In genomic region chr1:42690477-42691156, GRCh38 we compare ENCODE assay signal across 12 cellular contexts. TPM values are rescaled to one million over a fixed set of nuclear protein-coding genes. Genes with fewer than 3 reads are reported as not detected.
DNase-seq lines count a peak whose midpoint lies in the region; ATAC-seq, FAIRE-seq and TF ChIP-seq lines count a peak whose summit lies in the region.
"Had no signal": no experiment of that assay in that cellular context is flagged by ENCODE, and none has a peak within 500 bp of the region (broad histone marks: within the 10 kb centered on the region; RNA-seq: fewer than 3 reads in every experiment).

No MANE protein-coding gene starts in this region.

- no peak overlapping the region for H3K9ac ChIP-seq in SU-DHL-6 (ENCODE audit: low read length)

- no peak overlapping the region for H2AFZ ChIP-seq in SU-DHL-6 (ENCODE audit: low read depth, low read length, severe bottlenecking)

- TF ChIP-seq EP300 in A549 (IDR thresholded peaks at IDR 0.05) = no peak

- H3K79me2 ChIP-seq in SU-DHL-6 (ENCODE audit: insufficient read depth, low read length) = peaks cover 100% of the 10 kb centered on the region

- H3F3A ChIP-seq in SU-DHL-6 (ENCODE audit: insufficient read depth) = peaks cover 36% of the 10 kb centered on the region; the same call in 1 of the 2 replicates

- WGBS in A549 (ENCODE audit: missing lambda C conversion rate) = 67% methylated on average over 1 of the region's 1 CpG
- WGBS in aorta, 2 donors = 75 to 88% methylated on average over 1 of the region's 1 CpG

- CTCF ChIA-PET in A549 (lab: Yijun Ruan, JAX) = interaction anchor here (1.2 to 1.3 kb wide), 2 partner anchors 8 to 26 kb away, joined by 3 to 4 read pairs; partner anchors contain the start of gene YBX1

- intact Hi-C loops in aorta (cut with DNase I) = no loop called here

- 0 out of 3 replicates have a peak overlapping the region, but pooled peaks have one; percentile 13 for H3K4me2 ChIP-seq in A549
- H3K4me2 ChIP-seq in SU-DHL-6 (ENCODE audit: low read depth, low read length, poor library complexity, severe bottlenecking) = peak overlapping the region; percentile 89

- no peak overlapping the region for H3K27ac ChIP-seq in A549
- H3K27ac ChIP-seq in SU-DHL-6 (ENCODE audit: low read depth, low read length) = no peak overlapping the region
- H3K27ac ChIP-seq in aorta (ENCODE audit: low read depth in 1 of 2, low read length in 2 of 2) = no peak overlapping the region
- H3K27ac ChIP-seq: prostate gland had no signal

- FAIRE-seq in A549 (lab: Jason Lieb, UNC) = no peak
- FAIRE-seq: colon had no signal

- H3K4me3 ChIP-seq in A549 = no peak overlapping the region
- no peak overlapping the region for H3K4me3 ChIP-seq in SU-DHL-6 (ENCODE audit: insufficient read depth, low read length, poor library complexity, severe bottlenecking)
- no peak overlapping the region for H3K4me3 ChIP-seq in aorta (ENCODE audit: low read length in 2 of 2)
- H3K4me3 ChIP-seq: Peyer's patch, prostate gland had no signal

- no peaks in the 10 kb centered on the region for H3K27me3 ChIP-seq in SU-DHL-6 (ENCODE audit: low read length)
- no peaks in the 10 kb centered on the region for H3K27me3 ChIP-seq in aorta (ENCODE audit: control insufficient read depth in 1 of 2, insufficient read depth in 2 of 2, low read length in 1 of 2)
- H3K27me3 ChIP-seq: Peyer's patch had no signal

- TF ChIP-seq CTCF in A549 (IDR thresholded peaks at IDR 0.05) (no peak), GM12872 (IDR thresholded peaks at IDR 0.05; ENCODE audit: insufficient read depth, low read depth, low read length) (peak; percentile 37; the same call in 2 of the 3 replicates), SU-DHL-6 (IDR thresholded peaks at IDR 0.05; ENCODE audit: insufficient read depth, low read length, poor library complexity, severe bottlenecking) (no peak)

- H3K36me3 ChIP-seq in SU-DHL-6 (ENCODE audit: low read length) = peaks cover 61% of the 10 kb centered on the region
- H3K36me3 ChIP-seq in aorta (ENCODE audit: control insufficient read depth in 1 of 2, insufficient read depth in 2 of 2, low read length in 1 of 2) = no peaks in the 10 kb centered on the region
- H3K36me3 ChIP-seq: prostate gland had no signal

- TF ChIP-seq RAD21 in A549 (conservative IDR thresholded peaks at IDR 0.05 in 1 of 2, IDR thresholded peaks at IDR 0.05 in 1 of 2) = no peak

- H3K9me3 ChIP-seq in A549 = no peaks in the 10 kb centered on the region
- no peaks in the 10 kb centered on the region for H3K9me3 ChIP-seq in SU-DHL-6 (ENCODE audit: insufficient read depth, low read length)
- no peaks in the 10 kb centered on the region for H3K9me3 ChIP-seq in aorta (ENCODE audit: control insufficient read depth, low read length)
- H3K9me3 ChIP-seq: Peyer's patch, prostate gland had no signal

- TF ChIP-seq POLR2A in A549 (IDR thresholded peaks at IDR 0.05; ENCODE audit: low read length) = no peak

- ATAC-seq in A549 (no peak; a peak in 1 of 6 replicates), HG03280 (IDR thresholded peaks at IDR 0.05; ENCODE audit: unreplicated experiment) (no peak), GM18520 (IDR thresholded peaks at IDR 0.05; ENCODE audit: unreplicated experiment) (no peak), aorta (ENCODE audit: low FRiP score) (no peak)

- H3K9me2 ChIP-seq in SU-DHL-6 (replicated peaks; ENCODE audit: insufficient read depth, low read length) = no peaks in the 10 kb centered on the region

- DNase-seq in A549 (ENCODE audit: low read depth in 1 of 2, low spot score in 1 of 2) (no peak), glomerular visceral epithelial cell (ENCODE audit: extremely low spot score) (peak; percentile 10), Ammon's horn (ENCODE audit: low spot score) (no peak), aorta (no peak)
- DNase-seq: activated CD4-positive, alpha-beta T cell treated with anti-CD3 and anti-CD28 coated beads, Interleukin-2, amount 10 ng/mL, durations not matched to agents 24 days and 14 days had no signal

- POLR2A ChIA-PET in A549 (lab: Yijun Ruan, JAX) = interaction anchor here (2.1 kb wide), 1 partner anchor 8 kb away, joined by 7 read pairs; the partner anchor contains the start of gene YBX1

- H4K20me1 ChIP-seq in SU-DHL-6 (ENCODE audit: low read depth, low read length) = peaks cover 97% of the 10 kb centered on the region

- peaks cover 71% of the 10 kb centered on the region for H3K4me1 ChIP-seq in A549
- peaks cover 2 to 8% of the 10 kb centered on the region in 2 donors for H3K4me1 ChIP-seq in aorta (ENCODE audit: control insufficient read depth in 1 of 2, insufficient read depth in 2 of 2, low read length in 2 of 2)

TF ChIP-seq in A549, 52 proteins besides CTCF, POLR2A, EP300 and RAD21:
- TF ChIP-seq, protein P1, sequence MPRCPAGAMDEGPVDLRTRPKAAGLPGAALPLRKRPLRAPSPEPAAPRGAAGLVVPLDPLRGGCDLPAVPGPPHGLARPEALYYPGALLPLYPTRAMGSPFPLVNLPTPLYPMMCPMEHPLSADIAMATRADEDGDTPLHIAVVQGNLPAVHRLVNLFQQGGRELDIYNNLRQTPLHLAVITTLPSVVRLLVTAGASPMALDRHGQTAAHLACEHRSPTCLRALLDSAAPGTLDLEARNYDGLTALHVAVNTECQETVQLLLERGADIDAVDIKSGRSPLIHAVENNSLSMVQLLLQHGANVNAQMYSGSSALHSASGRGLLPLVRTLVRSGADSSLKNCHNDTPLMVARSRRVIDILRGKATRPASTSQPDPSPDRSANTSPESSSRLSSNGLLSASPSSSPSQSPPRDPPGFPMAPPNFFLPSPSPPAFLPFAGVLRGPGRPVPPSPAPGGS (IDR thresholded peaks at IDR 0.05) = no peak

RNA-seq across cellular contexts. Expression of gene YBX1, which starts 8.4 kb away (rescaled TPM):
- polyA plus RNA-seq in A549 (2011; rRNA removed) = 345 and 488 TPM in 2 replicates
- 509 and 679 TPM in 2 replicates for polyA plus RNA-seq in A549 (2012; cell fraction: cytosol; rRNA removed)
- 213 and 229 TPM in 2 replicates for polyA plus RNA-seq in A549 (2012; cell fraction: nucleus; rRNA removed)
- 715 to 747 TPM (median 742 TPM) in 3 replicates for polyA plus RNA-seq in A549 (2017; fragmentation: RNase III; extraction: RNeasy Plus Mini Kit Qiagen cat#74134 plus additional on column Dnase treatment)
- polyA minus RNA-seq in A549 (2011; rRNA and poly(A)+ RNA removed) = 190 and 208 TPM in 2 replicates
- 100 to 1,000 TPM; 393 to 498 TPM for total RNA-seq in aorta
- 1,000 to 10,000 TPM in 1 of 2 donors, 100 to 1,000 TPM in 1; 816 to 1,633 TPM for polyA plus RNA-seq in aorta

RNA-seq across cellular contexts. Expression of gene PPIH, which starts 32.4 kb away (rescaled TPM):
- polyA plus RNA-seq in A549 (2011; rRNA removed) = 50.3 and 68.9 TPM in 2 replicates
- 49.6 and 64.2 TPM in 2 replicates for polyA plus RNA-seq in A549 (2012; cell fraction: cytosol; rRNA removed)
- polyA plus RNA-seq in A549 (2012; cell fraction: nucleus; rRNA removed) = 17.6 and 41.8 TPM in 2 replicates
- 55.8 to 68.0 TPM (median 59.0 TPM) in 3 replicates for polyA plus RNA-seq in A549 (2017; fragmentation: RNase III; extraction: RNeasy Plus Mini Kit Qiagen cat#74134 plus additional on column Dnase treatment)
- polyA minus RNA-seq in A549 (2011; rRNA and poly(A)+ RNA removed) = 15.7 and 18.3 TPM in 2 replicates
- 10 to 100 TPM; 14.1 to 16.4 TPM for total RNA-seq in aorta
- 10 to 100 TPM; 24.0 to 32.5 TPM for polyA plus RNA-seq in aorta

RNA-seq across cellular contexts. Expression of gene CLDN19, which starts 49.4 kb away (rescaled TPM):
- polyA plus RNA-seq in A549 (2011; rRNA removed) = not detected in 2 replicates
- not detected in 2 replicates for polyA plus RNA-seq in A549 (2012; cell fraction: cytosol; rRNA removed)
- 0.01 TPM in 1 of 2 replicates, not detected in the other for polyA plus RNA-seq in A549 (2012; cell fraction: nucleus; rRNA removed)
- 0.03 TPM in 1 of 3 replicates, not detected in the others for polyA plus RNA-seq in A549 (2017; fragmentation: RNase III; extraction: RNeasy Plus Mini Kit Qiagen cat#74134 plus additional on column Dnase treatment)
- not detected in 2 replicates for polyA minus RNA-seq in A549 (2011; rRNA and poly(A)+ RNA removed)
- under 1 TPM; 0.39 to 0.94 TPM for total RNA-seq in aorta
- not detected for polyA plus RNA-seq in aorta
- total RNA-seq: activated CD4-positive, alpha-beta T cell treated with anti-CD3 and anti-CD28 coated beads, Interleukin-2, amount 10 ng/mL, durations not matched to agents 24 days and 14 days; Peyer's patch had no signal
